In the genomic region with DNA sequence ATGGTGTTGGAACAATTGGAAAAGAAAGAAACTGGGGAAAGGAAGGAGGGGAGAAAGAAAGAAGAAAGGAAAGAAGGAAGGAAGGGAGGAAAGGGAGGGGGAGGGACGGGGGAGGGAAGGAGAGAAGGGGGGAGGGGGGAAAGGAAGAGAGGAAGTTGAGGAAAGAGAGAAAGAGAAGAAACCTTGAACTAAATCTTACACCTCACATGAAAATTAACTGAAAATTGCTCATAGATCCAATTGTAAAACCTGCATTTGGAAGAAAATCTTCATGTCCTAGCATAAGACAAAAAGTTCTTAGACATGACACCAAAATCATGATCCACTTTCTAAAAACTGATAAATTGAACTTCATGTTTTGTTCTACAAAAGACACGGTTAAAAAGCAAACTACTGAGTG, we compare ENCODE assay signal across 27 cellular contexts.
"Had no signal": no experiment of that assay in that cellular context is flagged by ENCODE, and none has a peak within 500 bp of the region (broad histone marks: within the 10 kb centered on the region; RNA-seq: fewer than 3 reads in every experiment).

No MANE protein-coding gene starts in this region.

- H3K4me3 ChIP-seq: stomach, suprapubic skin, testis, thoracic aorta, thyroid gland, tibial artery, tibial nerve, transverse colon, upper lobe of left lung, upper lobe of right lung, uterus, vagina had no signal

- ATAC-seq: stimulated activated effector memory CD8-positive, alpha-beta T cell treated with anti-CD3 and anti-CD28 coated beads, Interleukin-12 subunit alpha, Interleukin-12 subunit beta, amount 100 ng/mL, for 72 hours; stimulated activated memory B cell treated with anti-CD40 and anti-IgM and Interleukin-4, amounts not matched to agents 10 μg/mL and 1 μg/mL and 100 μg/mL, for 72 hours; stimulated activated naive B cell treated with anti-CD40 and anti-IgM and Interleukin-4, amounts not matched to agents 10 μg/mL and 1 μg/mL and 100 μg/mL, for 72 hours; stimulated activated naive CD8-positive, alpha-beta T cell treated with anti-CD3 and anti-CD28 coated beads, Interleukin-15, amount 100 ng/mL, for 72 hours; stimulated activated naive CD8-positive, alpha-beta T cell treated with anti-CD3 and anti-CD28 coated beads, Interleukin-15, Interleukin-2, amounts not matched to agents 100 U/mL and 50 U/mL, for 24 hours; upper lobe of right lung had no signal

- H3K27me3 ChIP-seq: stomach, suprapubic skin, testis, thyroid gland, tibial artery, tibial nerve, transverse colon, upper lobe of left lung, upper lobe of right lung, uterus, vagina had no signal

- FAIRE-seq: urothelium cell line had no signal

- H3K36me3 ChIP-seq: stomach, thoracic aorta, thyroid gland, transverse colon, upper lobe of left lung, upper lobe of right lung, uterus, vagina had no signal

- H3K9me3 ChIP-seq: suprapubic skin, testis, thyroid gland, upper lobe of left lung had no signal

- H3K27ac ChIP-seq: stomach, suprapubic skin, testis, thoracic aorta, thyroid gland, tibial artery, tibial nerve, transverse colon, upper lobe of left lung, upper lobe of right lung, uterus, vagina had no signal

- H3K4me1 ChIP-seq: stomach, suprapubic skin, testis, thyroid gland, tibial artery, tibial nerve, transverse colon, upper lobe of left lung, upper lobe of right lung, uterus, vagina had no signal

- DNase-seq: stimulated activated CD4-positive, alpha-beta T cell treated with anti-CD3 and anti-CD28 coated beads, Interleukin-2, amount 100 ng/mL, for 48 hours; stimulated activated CD4-positive, alpha-beta T cell treated with anti-CD3 and anti-CD28 coated beads, Interleukin-4, amount 100 ng/mL, for 1 hour; stimulated activated CD4-positive, alpha-beta T cell treated with anti-CD3 and anti-CD28 coated beads, Interleukin-4, amount 100 ng/mL, for 24 hours; stimulated activated CD4-positive, alpha-beta T cell treated with anti-CD3 and anti-CD28 coated beads, Interleukin-4, amount 100 ng/mL, for 4 hours; stimulated activated CD8-positive, alpha-beta memory T cell treated with anti-CD3 and anti-CD28 coated beads, Interleukin-4, amount 100 ng/mL, for 48 hours; stimulated activated naive B cell treated with anti-CD40 and anti-IgM and Interleukin-4, amounts not matched to agents 10 μg/mL and 1 μg/mL and 100 μg/mL, for 72 hours; stimulated activated naive CD4-positive, alpha-beta T cell; stimulated activated naive CD4-positive, alpha-beta T cell treated with Interleukin-2 at 50 U/mL for 16 hours; stimulated activated naive CD8-positive, alpha-beta T cell treated with anti-CD3 and anti-CD28 coated beads, Interleukin-15, amount 100 ng/mL, for 72 hours; stimulated activated naive CD8-positive, alpha-beta T cell treated with anti-CD3 and anti-CD28 coated beads, Interleukin-15, Interleukin-2, amounts not matched to agents 100 U/mL and 50 U/mL, for 24 hours; stomach; substantia nigra; testis; thyroid gland; tibial artery; transverse colon; trophoblast cell; upper lobe of left lung; upper lobe of right lung; uterus had no signal
